8 cellular contexts compared by ENCODE assay signal in genomic region chr1:109282952-109283747, GRCh38. TPM values are rescaled to one million over a fixed set of nuclear protein-coding genes. Genes with fewer than 3 reads are reported as not detected.
DNase-seq lines count a peak whose midpoint lies in the region; ATAC-seq and TF ChIP-seq lines count a peak whose summit lies in the region.

TSS of gene PSRC1 (minus strand) at chr1:109283145.

- H3K4me3 Mint-ChIP-seq in activated T-cell treated with anti-CD3 and anti-CD28 coated beads, Interleukin-2, amount 50 U/mL, for 4 hours, result peak within 1 kb of the TSS; percentile 94

- DNase-seq in DMS79 (lab: John Stamatoyannopoulos, UW), result peak; percentile 89
- DNase-seq in KBM-7, result peak; percentile 94
- peak; percentile 83 for DNase-seq in activated T-cell treated with anti-CD3 and anti-CD28 coated beads, Interleukin-2, amount 50 U/mL, for 4 hours
- peak; percentile 81 to 82 for DNase-seq in stimulated activated CD8-positive, alpha-beta memory T cell treated with anti-CD3 and anti-CD28 coated beads, Interleukin-7, amount 100 ng/mL, for 4 hours (ENCODE audit: low read depth in 2 of 2)

- peak within 1 kb of the TSS; percentile 72 to 78 for H3K4me3 ChIP-seq in muscle layer of duodenum (ENCODE audit: low read depth in 1 of 2, low read length in 2 of 2)

- H3K27me3 ChIP-seq in muscle layer of duodenum (ENCODE audit: low read depth, low read length), result no peaks in the 10 kb centered on the region

- H3K9me3 ChIP-seq in muscle layer of duodenum (ENCODE audit: control insufficient read depth in 1 of 2, low read length in 2 of 2), result no peaks in the 10 kb centered on the region

- H3K36me3 Mint-ChIP-seq in activated T-cell treated with anti-CD3 and anti-CD28 coated beads, Interleukin-2, amount 50 U/mL, for 4 hours (ENCODE audit: insufficient read depth), result no peaks in the 10 kb centered on the region

- H3K27ac ChIP-seq in muscle layer of duodenum (ENCODE audit: low read length), result peak within 1 kb of the TSS; percentile 80

- H3K36me3 ChIP-seq in muscle layer of duodenum (ENCODE audit: control insufficient read depth in 1 of 2, insufficient read depth in 2 of 2, low read length in 2 of 2), result no peaks in the 10 kb centered on the region

- H3K27me3 Mint-ChIP-seq in activated T-cell treated with anti-CD3 and anti-CD28 coated beads, Interleukin-2, amount 50 U/mL, for 4 hours (ENCODE audit: low read depth), result no peaks in the 10 kb centered on the region

- in situ Hi-C loops in KBM-7 (cut with MboI; ENCODE audit: low pct_unique_long_range_greater_than_20kb, low sequenced_read_pairs), result no loop called here

- H3K4me1 ChIP-seq in muscle layer of duodenum (ENCODE audit: control insufficient read depth in 1 of 2, insufficient read depth in 2 of 2, low read length in 2 of 2), result peaks cover 13 to 14% of the 10 kb centered on the region in 2 donors

- H3K9me3 Mint-ChIP-seq in activated T-cell treated with anti-CD3 and anti-CD28 coated beads, Interleukin-2, amount 50 U/mL, for 4 hours, result no peaks in the 10 kb centered on the region

- peaks cover 14% of the 10 kb centered on the region for H3K4me1 Mint-ChIP-seq in activated T-cell treated with anti-CD3 and anti-CD28 coated beads, Interleukin-2, amount 50 U/mL, for 4 hours (ENCODE audit: low read depth)

- ATAC-seq in GM21717 (IDR thresholded peaks at IDR 0.05; ENCODE audit: unreplicated experiment) (peak; percentile 90), esophagus mucosa (peak; percentile 98)
- peak; percentile 98 for ATAC-seq in activated T-cell treated with anti-CD3 and anti-CD28 coated beads, Interleukin-2, amount 50 U/mL, for 4 hours

TF ChIP-seq in PFSK-1, 5 proteins besides CTCF, POLR2A, EP300 and RAD21:
- peak; percentile 68; the same call in 1 of the 2 replicates for TF ChIP-seq TAF1 (IDR thresholded peaks at IDR 0.05; ENCODE audit: borderline replicate concordance, insufficient read depth, low read length)
- peak; percentile 85 for TF ChIP-seq POLR2AphosphoS5 (IDR thresholded peaks at IDR 0.05; ENCODE audit: low read depth, low read length)
- 0 out of 4 replicates have a peak, but pooled peaks of 1 of the 2 experiments have one; percentile 28 for TF ChIP-seq REST (IDR thresholded peaks at IDR 0.05; ENCODE audit: insufficient read depth in 1 of 2, low read depth in 2 of 2, low read length in 2 of 2)
- peak; percentile 79 for TF ChIP-seq FOXP2 (optimal IDR thresholded peaks at IDR 0.05; ENCODE audit: borderline replicate concordance, extremely low read depth, extremely low read length, insufficient read depth)
- TF ChIP-seq SIN3A (IDR thresholded peaks at IDR 0.05; ENCODE audit: borderline replicate concordance, insufficient read depth, low read length), result no peak; the same call in 1 of the 2 replicates

RNA-seq across cellular contexts. Expression of gene PSRC1, which starts in this region (rescaled TPM):
- polyA plus RNA-seq in PFSK-1 (2012; ENCODE audit: insufficient read length, low read depth), result 22.0 TPM
- under 1 TPM; 0.24 to 0.51 (median 0.37) TPM for total RNA-seq in activated T-cell treated with anti-CD3 and anti-CD28 coated beads, Interleukin-2, amount 50 U/mL, for 4 hours
- total RNA-seq in esophagus mucosa, result 10.9 TPM

Comparison
In these comparisons a context has a peak if more than half of its experiments do, and no peak if none do; other contexts are left out.
1. Peak in every context shown above with its lines: DNase-seq, ATAC-seq, H3K4me3 ChIP-seq and H3K27ac ChIP-seq.
2. Peak in DNase-seq and ATAC-seq in activated T-cell treated with anti-CD3 and anti-CD28 coated beads, Interleukin-2, amount 50 U/mL, for 4 hours; RNA of the gene not detected or under 1 TPM.